Comparison of ENCODE assay signal across 12 cellular contexts in the genomic region with DNA sequence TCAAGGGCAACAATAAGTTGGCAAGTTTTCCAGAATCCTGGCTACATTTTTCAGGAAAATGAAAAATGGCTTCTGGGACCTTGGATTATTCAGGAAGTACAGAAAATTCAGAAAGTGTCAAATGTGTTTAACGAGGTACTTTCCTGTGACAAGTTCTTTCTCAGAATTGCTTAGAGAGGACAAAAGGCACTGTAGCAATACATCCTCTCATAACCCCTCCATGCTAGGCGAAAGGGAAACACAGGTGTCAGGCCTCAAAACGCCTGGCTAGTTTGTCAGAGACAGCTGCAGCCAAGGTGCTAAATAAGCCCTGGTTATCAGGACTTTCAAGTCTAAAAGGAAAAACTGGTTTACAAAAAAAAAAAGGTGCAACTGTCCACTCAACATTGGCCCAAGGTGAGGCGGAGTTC.
DNase-seq lines count a peak whose midpoint lies in the region; ATAC-seq, FAIRE-seq and TF ChIP-seq lines count a peak whose summit lies in the region.
"Had no signal": no experiment of that assay in that cellular context is flagged by ENCODE, and none has a peak within 500 bp of the region (broad histone marks: within the 10 kb centered on the region; RNA-seq: fewer than 3 reads in every experiment).

No MANE protein-coding gene starts in this region.

- no TSS peak for BruUV-seq in HepG2 (replicated peaks; lab: Mats Ljungman, UMichigan)

- H3K36me3 Mint-ChIP-seq in activated naive CD4-positive, alpha-beta T cell treated with anti-CD3 and anti-CD28 coated beads, Interleukin-2, amount 50 U/mL, for 72 hours = peaks cover 9 to 29% of the 10 kb centered on the region in 2 donors

- H3K4me1 ChIP-seq in right lobe of liver = peaks cover 0 to 11% (median 5%) of the 10 kb centered on the region in 4 donors
- H3K4me1 ChIP-seq in HepG2 (ENCODE audit: insufficient read depth, low read length) = no peaks in the 10 kb centered on the region
- H3K4me1 ChIP-seq in uterus = no peaks in the 10 kb centered on the region

- H3K36me3 ChIP-seq in right lobe of liver = peaks cover 0 to 6% (median 0%) of the 10 kb centered on the region in 4 donors
- peaks cover 0 to 25% of the 10 kb centered on the region in 2 experiments; a peak in 3 of 5 replicates for H3K36me3 ChIP-seq in HepG2 (replicated peaks in 1 of 2; ENCODE audit: control insufficient read depth in 1 of 2, insufficient read depth in 2 of 2, low read length in 2 of 2)
- no peaks in the 10 kb centered on the region for H3K36me3 ChIP-seq in uterus
- H3K36me3 ChIP-seq: adrenal gland had no signal

- H3K4me3 ChIP-seq in right lobe of liver (no peak overlapping the region), HepG2 (replicated peaks in 1 of 3; ENCODE audit: insufficient read depth in 1 of 3, low read depth in 2 of 3, low read length in 3 of 3) (no peak overlapping the region), uterus (no peak overlapping the region)
- H3K4me3 ChIP-seq: adrenal gland had no signal

- WGBS in right lobe of liver (ENCODE audit: insufficient coverage, low coverage, low lambda C conversion rate, missing lambda C conversion rate) = 55% methylated on average over 4 of the region's 4 CpGs
- WGBS in HepG2 (ENCODE audit: low lambda C conversion rate) = over 99% methylated on average over 4 of the region's 4 CpGs

- CTCF ChIA-PET in HepG2 (lab: Yijun Ruan, JAX; ENCODE audit: low intra/inter-chr PET ratio, low total read pairs) = no interaction called here

- intact Hi-C loops in right lobe of liver (cut with DNase I) = no loop called here
- intact Hi-C loops in HepG2 (cut with micrococcal nuclease; ENCODE audit: unreplicated experiment) = no loop called here
- intact Hi-C loops in uterus (cut with DNase I; ENCODE audit: low total_unique reads) = no loop called here

- H3K27ac ChIP-seq in right lobe of liver (no peak overlapping the region), HepG2 (ENCODE audit: extremely low read length, insufficient read depth, low read length) (no peak overlapping the region), uterus (peak overlapping the region; percentile 48 to 58)

- no peak for TF ChIP-seq EP300 in HepG2 (IDR thresholded peaks at IDR 0.05; ENCODE audit: low read depth in 2 of 2, low read length in 2 of 2)
- no peak for TF ChIP-seq EP300 in HepG2 (CRISPR knock-in tag; IDR thresholded peaks at IDR 0.05; ENCODE audit: borderline replicate concordance)

- TF ChIP-seq CTCF in right lobe of liver (IDR thresholded peaks at IDR 0.05) (no peak), HepG2 (CRISPR knock-in tag; IDR thresholded peaks at IDR 0.05) (no peak), uterus (IDR thresholded peaks at IDR 0.05) (no peak)

- H3K9me3 Mint-ChIP-seq in activated naive CD4-positive, alpha-beta T cell treated with anti-CD3 and anti-CD28 coated beads, Interleukin-2, amount 50 U/mL, for 72 hours = peaks cover 0 to 8% of the 10 kb centered on the region in 2 donors

- H3K9me3 ChIP-seq in right lobe of liver (no peaks in the 10 kb centered on the region), HepG2 (ENCODE audit: low read length) (no peaks in the 10 kb centered on the region), uterus (no peaks in the 10 kb centered on the region)
- H3K9me3 ChIP-seq: adrenal gland had no signal

- H2AFZ ChIP-seq in HepG2 (ENCODE audit: low read length) = no peak overlapping the region

- no peaks in the 10 kb centered on the region for H3K27me3 ChIP-seq in right lobe of liver
- no peaks in the 10 kb centered on the region for H3K27me3 ChIP-seq in HepG2 (ENCODE audit: control insufficient read depth in 1 of 2, insufficient read depth in 2 of 2, low read length in 2 of 2)
- H3K27me3 ChIP-seq in uterus = no peaks in the 10 kb centered on the region
- H3K27me3 ChIP-seq: adrenal gland had no signal

- H3K27ac Mint-ChIP-seq in activated naive CD4-positive, alpha-beta T cell treated with anti-CD3 and anti-CD28 coated beads, Interleukin-2, amount 50 U/mL, for 72 hours = peak overlapping the region; percentile 32 to 45

- in situ Hi-C loops in HepG2 (cut with HindIII; ENCODE audit: extremely low pct_ligation_motif_present, low pct_unique_long_range_greater_than_20kb) = no loop called here

- DNase-seq in right lobe of liver (no peak), HepG2 (ENCODE audit: low spot score) (no peak), uterus (peak; percentile 26 to 50), SKM-1 treated with dmso at 0.1 percent for 144 hours (lab: John Stamatoyannopoulos, UW; ENCODE audit: unreplicated experiment) (no peak), NCI-H128 (lab: John Stamatoyannopoulos, UW; ENCODE audit: unreplicated experiment) (no peak), NCI-H1694 (lab: John Stamatoyannopoulos, UW) (no peak)
- DNase-seq in activated naive CD4-positive, alpha-beta T cell treated with anti-CD3 and anti-CD28 coated beads, Interleukin-2, amount 50 U/mL, for 72 hours (ENCODE audit: low spot score in 2 of 2) = no peak
- DNase-seq: activated CD4-positive, CD25-positive, alpha-beta regulatory T cell; NCI-H2029 treated with DMSO at 0.1 percent for 48 hours had no signal

- no peak overlapping the region for H3K4me2 ChIP-seq in HepG2 (ENCODE audit: low read depth, low read length)

- no peak for FAIRE-seq in HepG2 (lab: Jason Lieb, UNC)

- TF ChIP-seq RAD21 in HepG2 (CRISPR knock-in tag; IDR thresholded peaks at IDR 0.05) = no peak

- POLR2A ChIA-PET in HepG2 (lab: Yijun Ruan, JAX) = no interaction called here

- peak in 3 of 4 donors; percentile 23 to 59 (median 28) for ATAC-seq in right lobe of liver
- no peak for ATAC-seq in HepG2
- peak; percentile 93 for ATAC-seq in HG02870 (IDR thresholded peaks at IDR 0.05; ENCODE audit: unreplicated experiment)
- ATAC-seq in activated naive CD4-positive, alpha-beta T cell treated with anti-CD3 and anti-CD28 coated beads, Interleukin-2, amount 50 U/mL, for 72 hours = no peak
- ATAC-seq: Right ventricle myocardium inferior had no signal

- H3K9ac ChIP-seq in HepG2 (ENCODE audit: insufficient read depth, low read depth, low read length) = no peak overlapping the region

- TF ChIP-seq POLR2A in right lobe of liver (IDR thresholded peaks at IDR 0.05) (no peak), HepG2 (IDR thresholded peaks at IDR 0.05; ENCODE audit: insufficient read depth in 1 of 2, low read depth in 2 of 2, low read length in 2 of 2) (no peak), uterus (IDR thresholded peaks at IDR 0.05) (no peak)

- no peaks in the 10 kb centered on the region for H3K79me2 ChIP-seq in HepG2 (ENCODE audit: insufficient read depth, low read length)

- H4K20me1 ChIP-seq in HepG2 (ENCODE audit: insufficient read depth, low read length) = no peaks in the 10 kb centered on the region

TF ChIP-seq in HepG2, 621 proteins besides CTCF, POLR2A, EP300 and RAD21 (continues in another document):
- no peak for TF ChIP-seq BRCA1 (CRISPR knock-in tag; IDR thresholded peaks at IDR 0.05)
- no peak for TF ChIP-seq ATAD3A (CRISPR knock-in tag; IDR thresholded peaks at IDR 0.05)
- TF ChIP-seq ZSCAN30 (CRISPR knock-in tag; IDR thresholded peaks at IDR 0.05) = no peak
- TF ChIP-seq, protein P1, sequence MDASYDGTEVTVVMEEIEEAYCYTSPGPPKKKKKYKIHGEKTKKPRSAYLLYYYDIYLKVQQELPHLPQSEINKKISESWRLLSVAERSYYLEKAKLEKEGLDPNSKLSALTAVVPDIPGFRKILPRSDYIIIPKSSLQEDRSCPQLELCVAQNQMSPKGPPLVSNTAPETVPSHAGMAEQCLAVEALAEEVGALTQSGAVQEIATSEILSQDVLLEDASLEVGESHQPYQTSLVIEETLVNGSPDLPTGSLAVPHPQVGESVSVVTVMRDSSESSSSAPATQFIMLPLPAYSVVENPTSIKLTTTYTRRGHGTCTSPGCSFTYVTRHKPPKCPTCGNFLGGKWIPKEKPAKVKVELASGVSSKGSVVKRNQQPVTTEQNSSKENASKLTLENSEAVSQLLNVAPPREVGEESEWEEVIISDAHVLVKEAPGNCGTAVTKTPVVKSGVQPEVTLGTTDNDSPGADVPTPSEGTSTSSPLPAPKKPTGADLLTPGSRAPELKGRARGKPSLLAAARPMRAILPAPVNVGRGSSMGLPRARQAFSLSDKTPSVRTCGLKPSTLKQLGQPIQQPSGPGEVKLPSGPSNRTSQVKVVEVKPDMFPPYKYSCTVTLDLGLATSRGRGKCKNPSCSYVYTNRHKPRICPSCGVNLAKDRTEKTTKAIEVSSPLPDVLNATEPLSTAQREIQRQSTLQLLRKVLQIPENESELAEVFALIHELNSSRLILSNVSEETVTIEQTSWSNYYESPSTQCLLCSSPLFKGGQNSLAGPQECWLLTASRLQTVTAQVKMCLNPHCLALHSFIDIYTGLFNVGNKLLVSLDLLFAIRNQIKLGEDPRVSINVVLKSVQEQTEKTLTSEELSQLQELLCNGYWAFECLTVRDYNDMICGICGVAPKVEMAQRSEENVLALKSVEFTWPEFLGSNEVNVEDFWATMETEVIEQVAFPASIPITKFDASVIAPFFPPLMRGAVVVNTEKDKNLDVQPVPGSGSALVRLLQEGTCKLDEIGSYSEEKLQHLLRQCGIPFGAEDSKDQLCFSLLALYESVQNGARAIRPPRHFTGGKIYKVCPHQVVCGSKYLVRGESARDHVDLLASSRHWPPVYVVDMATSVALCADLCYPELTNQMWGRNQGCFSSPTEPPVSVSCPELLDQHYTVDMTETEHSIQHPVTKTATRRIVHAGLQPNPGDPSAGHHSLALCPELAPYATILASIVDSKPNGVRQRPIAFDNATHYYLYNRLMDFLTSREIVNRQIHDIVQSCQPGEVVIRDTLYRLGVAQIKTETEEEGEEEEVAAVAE (CRISPR knock-in tag; IDR thresholded peaks at IDR 0.05; ENCODE audit: borderline replicate concordance) = no peak
- TF ChIP-seq NONO (IDR thresholded peaks at IDR 0.05) = no peak
- no peak for TF ChIP-seq NONO (CRISPR knock-in tag; conservative IDR thresholded peaks at IDR 0.05)
- TF ChIP-seq ZNF335 (CRISPR knock-in tag; IDR thresholded peaks at IDR 0.05) = no peak
- no peak for TF ChIP-seq NFE2L2 (IDR thresholded peaks at IDR 0.05; ENCODE audit: low read length)
- no peak for TF ChIP-seq ZNF773 (CRISPR knock-in tag; IDR thresholded peaks at IDR 0.05; ENCODE audit: borderline replicate concordance)
- TF ChIP-seq ZFP41 (CRISPR knock-in tag; IDR thresholded peaks at IDR 0.05; ENCODE audit: borderline replicate concordance) = no peak

Comparison
In these comparisons a context has a peak if more than half of its experiments do, and no peak if none do; other contexts are left out.
1. ATAC-seq: peak in right lobe of liver (3 of 4) and HG02870 (single experiment); none in HepG2 (single experiment) and activated naive CD4-positive, alpha-beta T cell treated with anti-CD3 and anti-CD28 coated beads, Interleukin-2, amount 50 U/mL, for 72 hours (0 of 2).
2. DNase-seq: peak in uterus (2 of 2); none in right lobe of liver (0 of 3), HepG2 (single experiment), activated naive CD4-positive, alpha-beta T cell treated with anti-CD3 and anti-CD28 coated beads, Interleukin-2, amount 50 U/mL, for 72 hours (0 of 2), SKM-1 treated with dmso at 0.1 percent for 144 hours (single experiment), NCI-H128 (single experiment) and NCI-H1694 (single experiment).
3. H3K27ac ChIP-seq: peak in uterus (2 of 2); none in right lobe of liver (0 of 3) and HepG2 (single experiment).